Comparison of ENCODE assay signal across 26 cellular contexts in genomic region chr19:54299126-54299498, GRCh38. TPM values are rescaled to one million over a fixed set of nuclear protein-coding genes. Genes with fewer than 3 reads are reported as not detected.
"Had no signal": no experiment of that assay in that cellular context is flagged by ENCODE, and none has a peak within 500 bp of the region (broad histone marks: within the 10 kb centered on the region; RNA-seq: fewer than 3 reads in every experiment).

No MANE protein-coding gene starts in this region.

- H3K4me1 Mint-ChIP-seq: nephron had no signal

- H3K4me3 Mint-ChIP-seq: activated CD8-positive, alpha-beta T cell treated with anti-CD3 and anti-CD28 coated beads for 36 hours; activated naive CD8-positive, alpha-beta T cell; nephron; T-helper 17 cell had no signal

- H3K4me2 ChIP-seq: smooth muscle cell had no signal

- H3K27ac Mint-ChIP-seq: activated CD8-positive, alpha-beta T cell treated with anti-CD3 and anti-CD28 coated beads for 36 hours; activated naive CD8-positive, alpha-beta T cell; nephron; T-helper 17 cell had no signal

- H3K9me3 ChIP-seq: colonic mucosa, gastrocnemius medialis, pancreas, psoas muscle, testis, transverse colon had no signal

- H3K4me3 ChIP-seq: colonic mucosa, dorsolateral prefrontal cortex, gastrocnemius medialis, pancreas, psoas muscle, smooth muscle cell, testis, transverse colon had no signal

- H3K9me3 Mint-ChIP-seq: nephron had no signal

- ATAC-seq: activated CD8-positive, alpha-beta T cell treated with anti-CD3 and anti-CD28 coated beads for 36 hours; gastrocnemius medialis; left ventricle myocardium superior; pancreas; psoas muscle; stimulated activated naive CD8-positive, alpha-beta T cell treated with anti-CD3 and anti-CD28 coated beads, Interleukin-15, Interleukin-2, amounts not matched to agents 100 U/mL and 50 U/mL, for 24 hours; T-helper 17 cell had no signal

- DNase-seq: activated CD4-positive, alpha-beta T cell treated with anti-CD3 and anti-CD28 coated beads for 1 hour; activated CD4-positive, alpha-beta T cell treated with anti-CD3 and anti-CD28 coated beads, Interleukin-2, amount 50 U/mL, for 1 hour; activated CD8-positive, alpha-beta T cell treated with anti-CD3 and anti-CD28 coated beads for 36 hours; activated effector memory CD4-positive, alpha-beta T cell treated with Interleukin-2 at 50 U/mL for 16 hours; activated naive CD4-positive, alpha-beta T cell treated with Interleukin-2 at 50 U/mL for 16 hours; anterior cingulate cortex; colonic mucosa; dorsolateral prefrontal cortex; effector memory CD4-positive, alpha-beta T cell; erythroblast; gastrocnemius medialis; glutamatergic neuron; left ventricle myocardium superior; psoas muscle; stimulated activated CD4-positive, alpha-beta T cell treated with anti-CD3 and anti-CD28 coated beads, Interleukin-15, amount 100 ng/mL, for 24 hours; stimulated activated CD4-positive, alpha-beta T cell treated with anti-CD3 and anti-CD28 coated beads, Interleukin-2, amount 100 ng/mL, for 24 hours; stimulated activated naive CD8-positive, alpha-beta T cell treated with anti-CD3 and anti-CD28 coated beads, Interleukin-15, Interleukin-2, amounts not matched to agents 100 U/mL and 50 U/mL, for 24 hours; T-helper 17 cell; T1000; testis; transverse colon had no signal

- H3K27me3 ChIP-seq: colonic mucosa, pancreas, testis, transverse colon had no signal

- H3K27ac ChIP-seq: colonic mucosa, dorsolateral prefrontal cortex, gastrocnemius medialis, pancreas, psoas muscle, testis, transverse colon had no signal

- H3K36me3 ChIP-seq: colonic mucosa, gastrocnemius medialis, pancreas, transverse colon had no signal

- H3K4me1 ChIP-seq: colonic mucosa, gastrocnemius medialis, pancreas, psoas muscle, testis, transverse colon had no signal

RNA-seq across cellular contexts. Expression of gene LILRA5, which starts 13.9 kb away (rescaled TPM):
- total RNA-seq: activated CD8-positive, alpha-beta T cell treated with anti-CD3 and anti-CD28 coated beads for 36 hours; lung microvascular endothelial cell; smooth muscle cell had no signal
- polyA plus RNA-seq: smooth muscle cell had no signal

RNA-seq across cellular contexts. Expression of gene LILRB2, which starts 18.2 kb away (rescaled TPM):
- total RNA-seq: activated CD8-positive, alpha-beta T cell treated with anti-CD3 and anti-CD28 coated beads for 36 hours; lung microvascular endothelial cell; smooth muscle cell had no signal
- polyA plus RNA-seq: smooth muscle cell had no signal

RNA-seq across cellular contexts. Expression of gene LILRA4, which starts 39.9 kb away (rescaled TPM):
- total RNA-seq: activated CD8-positive, alpha-beta T cell treated with anti-CD3 and anti-CD28 coated beads for 36 hours; colonic mucosa; gastrocnemius medialis; left ventricle myocardium superior; lung microvascular endothelial cell; smooth muscle cell had no signal
- polyA plus RNA-seq: pancreas, psoas muscle, smooth muscle cell had no signal

RNA-seq across cellular contexts. Expression of gene LILRB5, which starts 42.0 kb away (rescaled TPM):
- total RNA-seq: activated CD8-positive, alpha-beta T cell treated with anti-CD3 and anti-CD28 coated beads for 36 hours; lung microvascular endothelial cell; smooth muscle cell had no signal
- polyA plus RNA-seq: smooth muscle cell had no signal

RNA-seq across cellular contexts. Expression of gene LILRA6, which starts 56.5 kb away (rescaled TPM):
- total RNA-seq: activated CD8-positive, alpha-beta T cell treated with anti-CD3 and anti-CD28 coated beads for 36 hours; lung microvascular endothelial cell; smooth muscle cell had no signal
- polyA plus RNA-seq: smooth muscle cell had no signal
